ENCODE assay signal across 1 cellular context in the genomic region with DNA sequence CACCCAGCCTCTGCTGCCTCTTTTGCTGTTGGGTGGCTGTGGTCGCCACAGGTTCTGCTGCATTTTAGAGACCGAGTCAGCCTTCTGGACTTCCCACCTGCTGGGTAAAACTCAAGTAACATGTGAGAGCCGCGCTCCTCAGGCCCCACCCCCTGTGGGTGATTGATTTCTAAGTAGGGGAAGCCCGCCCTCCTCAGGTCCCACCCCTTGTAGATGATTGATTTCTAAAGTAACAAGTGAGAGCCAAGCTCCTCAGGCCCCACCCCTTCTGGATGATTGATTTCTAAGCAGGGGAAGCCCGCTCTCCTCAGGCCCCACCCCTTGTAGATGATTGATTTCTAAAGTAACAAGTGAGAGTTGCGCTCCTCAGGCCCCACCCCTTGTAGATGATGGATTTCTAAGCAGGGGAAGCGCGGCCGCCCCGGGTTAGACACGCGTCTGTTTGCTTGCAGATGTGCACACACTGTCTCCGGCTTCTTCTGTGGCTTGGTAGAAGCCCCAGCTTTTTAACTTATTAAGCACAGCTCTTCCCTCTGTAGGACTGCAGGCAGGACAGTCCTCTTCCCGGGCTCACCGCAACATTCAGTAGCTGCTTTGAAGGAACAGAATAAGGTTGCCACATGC.
TF ChIP-seq lines count a peak whose summit lies in the region.

No MANE protein-coding gene starts in this region.

TF ChIP-seq in IMR-90, 13 proteins besides CTCF, POLR2A, EP300 and RAD21:
- TF ChIP-seq, protein P1, sequence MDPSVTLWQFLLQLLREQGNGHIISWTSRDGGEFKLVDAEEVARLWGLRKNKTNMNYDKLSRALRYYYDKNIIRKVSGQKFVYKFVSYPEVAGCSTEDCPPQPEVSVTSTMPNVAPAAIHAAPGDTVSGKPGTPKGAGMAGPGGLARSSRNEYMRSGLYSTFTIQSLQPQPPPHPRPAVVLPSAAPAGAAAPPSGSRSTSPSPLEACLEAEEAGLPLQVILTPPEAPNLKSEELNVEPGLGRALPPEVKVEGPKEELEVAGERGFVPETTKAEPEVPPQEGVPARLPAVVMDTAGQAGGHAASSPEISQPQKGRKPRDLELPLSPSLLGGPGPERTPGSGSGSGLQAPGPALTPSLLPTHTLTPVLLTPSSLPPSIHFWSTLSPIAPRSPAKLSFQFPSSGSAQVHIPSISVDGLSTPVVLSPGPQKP (IDR thresholded peaks at IDR 0.05; ENCODE audit: borderline replicate concordance, low read depth, low read length), result no peak
- peak; percentile 32; the same call in 1 of the 2 replicates for TF ChIP-seq MAZ (IDR thresholded peaks at IDR 0.05; ENCODE audit: borderline replicate concordance, low read depth, low read length)
TF ChIP-seq in IMR-90: peak in this region for 1.
